Comparison of ENCODE assay signal across 13 cellular contexts in genomic region chr12:90484130-90484529, GRCh38.
"Had no signal": no experiment of that assay in that cellular context is flagged by ENCODE, and none has a peak within 500 bp of the region (broad histone marks: within the 10 kb centered on the region; RNA-seq: fewer than 3 reads in every experiment).

No MANE protein-coding gene starts in this region.

- H2AFZ ChIP-seq: parathyroid adenoma had no signal

- H3K9ac ChIP-seq: parathyroid adenoma had no signal

- H3K4me1 ChIP-seq: parathyroid adenoma, transverse colon had no signal

- H3K36me3 ChIP-seq: neutrophil, transverse colon had no signal

- DNase-seq: activated CD4-positive, alpha-beta T cell treated with anti-CD3 and anti-CD28 coated beads, Interleukin-2, amount 10 ng/mL, durations not matched to agents 24 days and 14 days; activated CD8-positive, alpha-beta memory T cell treated with anti-CD3 and anti-CD28 coated beads, Interleukin-2, amount 50 U/mL, for 48 hours; activated gamma-delta T cell treated with Interleukin-2 at 50 U/mL for 16 hours; activated T-cell treated with anti-CD3 and anti-CD28 coated beads, Interleukin-2, amount 50 U/mL, for 72 hours; amniotic stem cell; caudate nucleus; naive B cell; stimulated activated CD4-positive, alpha-beta T cell treated with anti-CD3 and anti-CD28 coated beads, Interleukin-2, amount 100 ng/mL, for 48 hours; stimulated activated naive B cell treated with anti-CD40 and anti-IgM and Interleukin-4, amounts not matched to agents 10 μg/mL and 1 μg/mL and 100 μg/mL, for 72 hours; transverse colon had no signal

- H3K9me3 ChIP-seq: neutrophil, transverse colon had no signal

- H3K4me3 ChIP-seq: lung, transverse colon had no signal

- H3K27me3 ChIP-seq: neutrophil, transverse colon had no signal

- H3K79me2 ChIP-seq: parathyroid adenoma had no signal

- H3K27ac ChIP-seq: neutrophil, parathyroid adenoma, transverse colon had no signal
